Comparison of ENCODE assay signal across 8 cellular contexts in genomic region chr10:102152545-102152890, GRCh38. TPM values are rescaled to one million over a fixed set of nuclear protein-coding genes. Genes with fewer than 3 reads are reported as not detected.
DNase-seq lines count a peak whose midpoint lies in the region; ATAC-seq and TF ChIP-seq lines count a peak whose summit lies in the region.

No MANE protein-coding gene starts in this region.

- H3K9me3 Mint-ChIP-seq in CD4-positive, CD25-positive, alpha-beta regulatory T cell = no peaks in the 10 kb centered on the region

- ATAC-seq in CD4-positive, CD25-positive, alpha-beta regulatory T cell (ENCODE audit: low read depth in 2 of 2) = no peak
- ATAC-seq in GM21529 (IDR thresholded peaks at IDR 0.05; ENCODE audit: unreplicated experiment) = peak; percentile 14
- peak; percentile 26 for ATAC-seq in left lobe of liver

- H3K4me3 ChIP-seq in CD4-positive, CD25-positive, alpha-beta regulatory T cell (ENCODE audit: low read depth, low read length) = peak overlapping the region; percentile 79
- H3K4me3 ChIP-seq in MM.1S (ENCODE audit: low read length) (peak overlapping the region; percentile 95), adrenal gland (peak overlapping the region; percentile 5 to 72 (median 67))

- H3K9me2 ChIP-seq in MM.1S (replicated peaks; ENCODE audit: insufficient read depth, low read length) = no peaks in the 10 kb centered on the region

- H3K4me3 Mint-ChIP-seq in CD4-positive, CD25-positive, alpha-beta regulatory T cell = peak overlapping the region; percentile 94 to 99 (median 96)

- peaks cover 60% of the 10 kb centered on the region for H3K79me2 ChIP-seq in MM.1S (ENCODE audit: low read length)

- peak overlapping the region; percentile 64 for H3K4me2 ChIP-seq in MM.1S (ENCODE audit: low read depth, low read length)

- no peak for TF ChIP-seq POLR2A in adrenal gland (IDR thresholded peaks at IDR 0.05)

- DNase-seq in CD4-positive, CD25-positive, alpha-beta regulatory T cell = no peak
- DNase-seq in MM.1S (no peak), adrenal gland (peak in 1 of 7 donors; percentile 47), left lobe of liver (ENCODE audit: low spot score) (no peak), superior temporal gyrus (ENCODE audit: extremely low spot score) (no peak), GM13976 (ENCODE audit: low spot score) (no peak)
- peak; percentile 28 for DNase-seq in stimulated activated CD8-positive, alpha-beta memory T cell treated with anti-CD3 and anti-CD28 coated beads, Interleukin-12 subunit alpha, Interleukin-12 subunit beta, amount 100 ng/mL, for 24 hours (ENCODE audit: extremely low read depth)

- peaks cover 50% of the 10 kb centered on the region for H3F3A ChIP-seq in MM.1S (ENCODE audit: insufficient read depth, low read length)

- no peaks in the 10 kb centered on the region for H3K9me3 ChIP-seq in CD4-positive, CD25-positive, alpha-beta regulatory T cell (ENCODE audit: control insufficient read depth in 2 of 2, low read length in 2 of 2)
- H3K9me3 ChIP-seq in MM.1S (replicated peaks; ENCODE audit: insufficient read depth, low read length) (no peaks in the 10 kb centered on the region), adrenal gland (replicated peaks in 1 of 3) (no peaks in the 10 kb centered on the region)

- H3K27me3 Mint-ChIP-seq in CD4-positive, CD25-positive, alpha-beta regulatory T cell = no peaks in the 10 kb centered on the region

- in situ Hi-C loops in GM13976 (cut with MboI; ENCODE audit: low sequenced_read_pairs, unreplicated experiment) = no loop called here

- H3K36me3 Mint-ChIP-seq in CD4-positive, CD25-positive, alpha-beta regulatory T cell = peaks cover 37% of the 10 kb centered on the region

- intact Hi-C loops in adrenal gland (cut with DNase I) = no loop called here

- TF ChIP-seq CTCF in MM.1S (IDR thresholded peaks at IDR 0.05; ENCODE audit: low read length) (no peak), adrenal gland (IDR thresholded peaks at IDR 0.05) (no peak), GM13976 (IDR thresholded peaks at IDR 0.05; ENCODE audit: borderline replicate concordance, control extremely low read depth, extremely low read depth, insufficient read depth, missing control alignments) (no peak)

- H3K27ac ChIP-seq in CD4-positive, CD25-positive, alpha-beta regulatory T cell (ENCODE audit: insufficient read depth, low read length, poor library complexity, severe bottlenecking) = peak overlapping the region; percentile 97
- H3K27ac ChIP-seq in MM.1S (ENCODE audit: low read length) (peak overlapping the region; percentile 84), adrenal gland (peak overlapping the region; percentile 51 to 95 (median 77))

- peak overlapping the region; percentile 44; the same call in 1 of the 2 replicates for H2AFZ ChIP-seq in MM.1S (ENCODE audit: low read length)

- H3K9ac ChIP-seq in MM.1S (ENCODE audit: low read length) = peak overlapping the region; percentile 97

- H4K20me1 ChIP-seq in MM.1S (ENCODE audit: insufficient read depth, low read length) = peaks cover 21% of the 10 kb centered on the region; the same call in 1 of the 2 replicates

- H3K36me3 ChIP-seq in CD4-positive, CD25-positive, alpha-beta regulatory T cell (ENCODE audit: control insufficient read depth, insufficient read depth, low read length) = peaks cover 30% of the 10 kb centered on the region
- peaks cover 23% of the 10 kb centered on the region for H3K36me3 ChIP-seq in MM.1S (replicated peaks; ENCODE audit: insufficient read depth, low read length)
- peaks cover 0 to 39% of the 10 kb centered on the region in 2 donors for H3K36me3 ChIP-seq in adrenal gland (replicated peaks in 1 of 2)

- no peaks in the 10 kb centered on the region for H3K27me3 ChIP-seq in CD4-positive, CD25-positive, alpha-beta regulatory T cell (ENCODE audit: control insufficient read depth, insufficient read depth, low read length)
- H3K27me3 ChIP-seq in MM.1S (replicated peaks; ENCODE audit: insufficient read depth, low read length) = no peaks in the 10 kb centered on the region
- H3K27me3 ChIP-seq in adrenal gland = no peaks in the 10 kb centered on the region

- 0% methylated on average over 16 to 19 of the region's 19 CpGs for WGBS in adrenal gland, 4 donors

- H3K4me1 Mint-ChIP-seq in CD4-positive, CD25-positive, alpha-beta regulatory T cell = peaks cover 6 to 60% (median 38%) of the 10 kb centered on the region in 4 donors

- H3K4me1 ChIP-seq in CD4-positive, CD25-positive, alpha-beta regulatory T cell (ENCODE audit: control insufficient read depth, insufficient read depth, low read length, poor library complexity, severe bottlenecking) = peaks cover 32% of the 10 kb centered on the region
- H3K4me1 ChIP-seq in MM.1S (ENCODE audit: low read length) (peaks cover 12% of the 10 kb centered on the region), adrenal gland (replicated peaks in 1 of 2) (peaks cover 8 to 16% of the 10 kb centered on the region in 2 donors)

- peak overlapping the region; percentile 86 to 98 (median 98) for H3K27ac Mint-ChIP-seq in CD4-positive, CD25-positive, alpha-beta regulatory T cell

RNA-seq across cellular contexts. Expression of gene NOLC1, which starts 0.3 kb away (rescaled TPM):
- total RNA-seq in CD4-positive, CD25-positive, alpha-beta regulatory T cell = 35.6 TPM
- 10 to 100 TPM; 29.5 to 46.5 (median 42.1) TPM for polyA plus RNA-seq in CD4-positive, CD25-positive, alpha-beta regulatory T cell
- total RNA-seq in adrenal gland (10 to 100 TPM; 26.2 to 59.4 (median 32.8) TPM), left lobe of liver (19.3 TPM)
- polyA plus RNA-seq in adrenal gland = 100 to 1,000 TPM in 1 of 3 donors, 10 to 100 TPM in 2; 18.6 to 111 (median 21.6) TPM

RNA-seq across cellular contexts. Expression of gene PPRC1, which starts 19.7 kb away (rescaled TPM):
- total RNA-seq in CD4-positive, CD25-positive, alpha-beta regulatory T cell = 35.3 TPM
- 10 to 100 TPM in 2 of 4 donors, 1 to 10 TPM in 2; 6.6 to 13.0 (median 8.7) TPM for polyA plus RNA-seq in CD4-positive, CD25-positive, alpha-beta regulatory T cell
- 10 to 100 TPM; 11.1 to 39.9 (median 20.0) TPM for total RNA-seq in adrenal gland
- 10 to 100 TPM; 24.7 to 35.8 (median 35.2) TPM for polyA plus RNA-seq in adrenal gland
- total RNA-seq in left lobe of liver = 6.9 TPM

RNA-seq across cellular contexts. Expression of gene LDB1, which starts 32.4 kb away (rescaled TPM):
- 120 TPM for total RNA-seq in CD4-positive, CD25-positive, alpha-beta regulatory T cell
- polyA plus RNA-seq in CD4-positive, CD25-positive, alpha-beta regulatory T cell = 10 to 100 TPM; 18.1 to 30.5 (median 27.1) TPM
- total RNA-seq in adrenal gland = 10 to 100 TPM; 24.1 to 68.0 (median 55.2) TPM
- 10 to 100 TPM; 24.7 to 76.9 (median 24.8) TPM for polyA plus RNA-seq in adrenal gland
- 15.8 TPM for total RNA-seq in left lobe of liver

Comparison
In these comparisons a context has a peak if more than half of its experiments do, and no peak if none do; other contexts are left out.
1. ATAC-seq: peak in GM21529 (single experiment) and left lobe of liver (single experiment); none in CD4-positive, CD25-positive, alpha-beta regulatory T cell (0 of 2).
2. Peak in every context shown above with its lines, with median percentiles within 50 percentile points of each other: H3K27ac ChIP-seq and H3K4me3 ChIP-seq.